ENCODE assay signal across 8 cellular contexts in genomic region chr14:24215495-24216344, GRCh38. TPM values are rescaled to one million over a fixed set of nuclear protein-coding genes. Genes with fewer than 3 reads are reported as not detected.
DNase-seq lines count a peak whose midpoint lies in the region; ATAC-seq, FAIRE-seq and TF ChIP-seq lines count a peak whose summit lies in the region.

MDP1 (minus strand) TSS chr14:24216066; CDS start chr14:24215955, 111 bp downstream.

- peaks cover 59% of the 10 kb centered on the region for H3K79me2 ChIP-seq in SK-N-SH (ENCODE audit: insufficient read depth)

- H3K36me3 Mint-ChIP-seq in HFFc6 (ENCODE audit: low read depth), result peaks cover 11% of the 10 kb centered on the region; the same call in 1 of the 2 replicates
- peaks cover 9% of the 10 kb centered on the region for H3K36me3 Mint-ChIP-seq in activated naive CD4-positive, alpha-beta T cell treated with anti-CD3 and anti-CD28 coated beads, Interleukin-2, amount 50 U/mL, for 24 hours
- no peaks in the 10 kb centered on the region for H3K36me3 Mint-ChIP-seq in glutamatergic neuron (ENCODE audit: unreplicated experiment)

- H3K36me3 ChIP-seq in SK-N-SH (replicated peaks in 1 of 2; ENCODE audit: control insufficient read depth in 1 of 2, insufficient read depth in 2 of 2, low read length in 1 of 2) (peaks cover 10 to 31% of the 10 kb centered on the region in 2 experiments), pancreas (peaks cover 0 to under 1% (median 0%) of the 10 kb centered on the region in 3 donors), tibial artery (peaks cover 5 to 16% (median 11%) of the 10 kb centered on the region in 3 donors)

- FAIRE-seq in pancreas (lab: Jason Lieb, UNC), result no peak

- H2AFZ ChIP-seq in SK-N-SH (ENCODE audit: low read depth), result peak within 1 kb of the TSS; percentile 67

- no peaks in the 10 kb centered on the region for H3K27me3 ChIP-seq in SK-N-SH (ENCODE audit: insufficient read depth)
- H3K27me3 ChIP-seq in pancreas, result no peaks in the 10 kb centered on the region
- no peaks in the 10 kb centered on the region for H3K27me3 ChIP-seq in tibial artery

- CTCF ChIA-PET in GM10248 (lab: Yijun Ruan, JAX), result interaction anchor here (0.7 to 5.2 kb wide), 37 partner anchors 9 to 216 kb away, joined by 3 to 42 read pairs (median 7); partner anchors contain the start of genes CIDEB, DHRS1, GMPR2 and IPO4
- CTCF ChIA-PET in SK-N-SH (lab: Yijun Ruan, JAX), result interaction anchor here (0.7 to 3.8 kb wide), 18 partner anchors 8 to 125 kb away, joined by 3 to 20 read pairs (median 4); partner anchors contain the start of genes IRF9, NOP9, TINF2 and TM9SF1

- peak; percentile 81 to 89 (median 87) for ATAC-seq in pancreas

- peak within 1 kb of the TSS; percentile 73 to 82 for H3K4me3 ChIP-seq in SK-N-SH (ENCODE audit: low read depth in 2 of 2, low read length in 1 of 2)
- H3K4me3 ChIP-seq in pancreas, result peak within 1 kb of the TSS; percentile 51 to 68 (median 66)
- H3K4me3 ChIP-seq in tibial artery, result peak within 1 kb of the TSS; percentile 69 to 72

- H3K9me3 ChIP-seq in SK-N-SH, result no peaks in the 10 kb centered on the region
- H3K9me3 ChIP-seq in pancreas, result no peaks in the 10 kb centered on the region
- no peaks in the 10 kb centered on the region for H3K9me3 ChIP-seq in tibial artery

- H4K20me1 ChIP-seq in SK-N-SH (ENCODE audit: insufficient read depth), result peaks cover 3% of the 10 kb centered on the region; the same call in 1 of the 2 replicates

- DNase-seq in GM10248 (ENCODE audit: extremely low spot score) (peak; percentile 91), HFFc6 (peak; percentile 68), NAMALWA (ENCODE audit: low spot score) (peak; percentile 96), SK-N-SH (peak; percentile 86), glutamatergic neuron (peak; percentile 87), pancreas (peak; percentile 80 to 88 (median 84)), tibial artery (peak; percentile 88 to 92)

- H3F3A ChIP-seq in SK-N-SH (replicated peaks; ENCODE audit: insufficient read depth), result peaks cover 26% of the 10 kb centered on the region

- peak within 1 kb of the TSS; percentile 71 to 88 for H3K27ac ChIP-seq in SK-N-SH (ENCODE audit: low read depth in 2 of 2, low read length in 1 of 2)
- peak within 1 kb of the TSS; percentile 61 to 89 (median 82) for H3K27ac ChIP-seq in pancreas
- peak within 1 kb of the TSS; percentile 89 to 91 for H3K27ac ChIP-seq in tibial artery

- TF ChIP-seq CTCF in GM10248 (IDR thresholded peaks at IDR 0.05; ENCODE audit: control extremely low read depth, extremely low read depth, low read depth, missing control alignments) (peak; percentile 97), HFFc6 (IDR thresholded peaks at IDR 0.05) (peak; percentile 79), SK-N-SH (IDR thresholded peaks at IDR 0.05) (peak; percentile 70), glutamatergic neuron (IDR thresholded peaks at IDR 0.05; ENCODE audit: partially characterized antibody, unreplicated experiment) (peak; percentile 22), pancreas (IDR thresholded peaks at IDR 0.05) (no peak), tibial artery (IDR thresholded peaks at IDR 0.05) (peak; percentile 11 to 22)

- peaks cover 2% of the 10 kb centered on the region for H3K27me3 Mint-ChIP-seq in HFFc6 (ENCODE audit: insufficient read depth)
- H3K27me3 Mint-ChIP-seq in activated naive CD4-positive, alpha-beta T cell treated with anti-CD3 and anti-CD28 coated beads, Interleukin-2, amount 50 U/mL, for 24 hours, result no peaks in the 10 kb centered on the region
- peaks cover 12% of the 10 kb centered on the region for H3K27me3 Mint-ChIP-seq in glutamatergic neuron (ENCODE audit: unreplicated experiment)

- H3K4me1 Mint-ChIP-seq in HFFc6 (ENCODE audit: low read depth) (peaks cover 44% of the 10 kb centered on the region), glutamatergic neuron (ENCODE audit: low read depth, unreplicated experiment) (peaks cover 10% of the 10 kb centered on the region)
- peaks cover 56% of the 10 kb centered on the region for H3K4me1 Mint-ChIP-seq in activated naive CD4-positive, alpha-beta T cell treated with anti-CD3 and anti-CD28 coated beads, Interleukin-2, amount 50 U/mL, for 24 hours

- no peaks in the 10 kb centered on the region for H3K9me3 Mint-ChIP-seq in HFFc6
- no peaks in the 10 kb centered on the region for H3K9me3 Mint-ChIP-seq in activated naive CD4-positive, alpha-beta T cell treated with anti-CD3 and anti-CD28 coated beads, Interleukin-2, amount 50 U/mL, for 24 hours
- H3K9me3 Mint-ChIP-seq in glutamatergic neuron (ENCODE audit: unreplicated experiment), result peaks cover 6% of the 10 kb centered on the region

- no peaks in the 10 kb centered on the region for H3K9me2 ChIP-seq in SK-N-SH

- POLR2A ChIA-PET in GM10248 (lab: Yijun Ruan, JAX), result interaction anchor here (0.6 to 0.9 kb wide), 4 partner anchors 15 to 279 kb away, joined by 3 to 6 read pairs (median 4); partner anchors contain the start of gene TINF2
- POLR2A ChIA-PET in SK-N-SH (lab: Yijun Ruan, JAX), result interaction anchor here (0.8 to 1.2 kb wide), 4 partner anchors 20 to 221 kb away, joined by 3 to 9 read pairs (median 4); partner anchors contain the start of genes RABGGTA, TINF2 and TM9SF1

- H3K4me3 Mint-ChIP-seq in HFFc6 (peak within 1 kb of the TSS; percentile 97), glutamatergic neuron (ENCODE audit: unreplicated experiment) (peak within 1 kb of the TSS; percentile 96)
- peak within 1 kb of the TSS; percentile 90 for H3K4me3 Mint-ChIP-seq in activated naive CD4-positive, alpha-beta T cell treated with anti-CD3 and anti-CD28 coated beads, Interleukin-2, amount 50 U/mL, for 24 hours

- intact Hi-C loops in pancreas (cut with DNase I) (no loop called here), tibial artery (cut with DNase I; ENCODE audit: low total_unique reads) (no loop called here)

- H3K27ac Mint-ChIP-seq in HFFc6, result peak within 1 kb of the TSS; percentile 100
- H3K27ac Mint-ChIP-seq in activated naive CD4-positive, alpha-beta T cell treated with anti-CD3 and anti-CD28 coated beads, Interleukin-2, amount 50 U/mL, for 24 hours, result peak within 1 kb of the TSS; percentile 94
- H3K27ac Mint-ChIP-seq in glutamatergic neuron (ENCODE audit: unreplicated experiment), result peak within 1 kb of the TSS; percentile 97

- no peak for TF ChIP-seq EP300 in SK-N-SH (IDR thresholded peaks at IDR 0.05; ENCODE audit: borderline replicate concordance in 1 of 2, low read depth in 1 of 2, low read length in 1 of 2)

- H3K9ac ChIP-seq in SK-N-SH, result peak within 1 kb of the TSS; percentile 75

- peak; percentile 69 for TF ChIP-seq RAD21 in SK-N-SH (IDR thresholded peaks at IDR 0.05; ENCODE audit: low read length)

- WGBS in SK-N-SH (ENCODE audit: low lambda C conversion rate), result 2% methylated on average over 37 of the region's 40 CpGs
- WGBS in pancreas, 2 donors, result 0 to 1% methylated on average over 36 to 40 of the region's 40 CpGs

- H3K4me1 ChIP-seq in SK-N-SH (ENCODE audit: control insufficient read depth in 1 of 2, insufficient read depth in 2 of 2, low read depth in 1 of 2, low read length in 1 of 2), result peaks cover 9 to 17% of the 10 kb centered on the region in 2 experiments; a peak in 3 of 4 replicates
- H3K4me1 ChIP-seq in pancreas, result peaks cover 0 to 8% (median 5%) of the 10 kb centered on the region in 3 donors
- H3K4me1 ChIP-seq in tibial artery, result peaks cover 0 to 31% (median 27%) of the 10 kb centered on the region in 4 donors

- H3K4me2 ChIP-seq in SK-N-SH, result peak within 1 kb of the TSS; percentile 78

TF ChIP-seq in SK-N-SH, 30 proteins besides CTCF, POLR2A, EP300 and RAD21 (continues in another document):
- TF ChIP-seq CHD2 (IDR thresholded peaks at IDR 0.05; ENCODE audit: low read length, partially characterized antibody), result peak; percentile 72
- TF ChIP-seq RFX5 (IDR thresholded peaks at IDR 0.05; ENCODE audit: low read length), result no peak
- TF ChIP-seq MAX (IDR thresholded peaks at IDR 0.05; ENCODE audit: low read depth), result peak; percentile 77
- TF ChIP-seq FOSL2 (IDR thresholded peaks at IDR 0.05; ENCODE audit: borderline replicate concordance, low read depth), result peak; percentile 19; the same call in 1 of the 2 replicates
- peak; percentile 36; the same call in 1 of the 2 replicates for TF ChIP-seq RCOR1 (IDR thresholded peaks at IDR 0.05; ENCODE audit: low read length)
- no peak for TF ChIP-seq USF2 (IDR thresholded peaks at IDR 0.05; ENCODE audit: borderline replicate concordance, low read depth, low read length)
- TF ChIP-seq EZH2phosphoT487 (IDR thresholded peaks at IDR 0.05; ENCODE audit: borderline replicate concordance, low read depth), result no peak
- peak; percentile 85 for TF ChIP-seq YY1 (IDR thresholded peaks at IDR 0.05; ENCODE audit: low read depth)
- TF ChIP-seq PBX3 (IDR thresholded peaks at IDR 0.05), result 0 out of 2 replicates have a peak, but pooled peaks have one; percentile 33
- TF ChIP-seq RXRA (IDR thresholded peaks at IDR 0.05; ENCODE audit: borderline replicate concordance, low read depth), result no peak
- TF ChIP-seq GATA2 (CRISPR knock-in tag; IDR thresholded peaks at IDR 0.05), result no peak

RNA-seq across cellular contexts. Expression of gene MDP1, which starts in this region (rescaled TPM):
- 10 to 100 TPM in 5 of 6 experiments, 1 to 10 TPM in 1; 9.8 to 14.4 (median 12.3) TPM for total RNA-seq in HFFc6 (2021; fragmentation: NEBNext Ultra II Directional; extraction: Animal tissue kit (Norgen Biotek cat#: 25700))
- 36.4 and 36.7 TPM in 2 replicates for polyA plus RNA-seq in SK-N-SH (2012; rRNA removed)
- polyA plus RNA-seq in SK-N-SH (2012; cell fraction: cytosol; rRNA removed), result 33.8 and 34.0 TPM in 2 replicates
- 42.4 and 50.9 TPM in 2 replicates for polyA plus RNA-seq in SK-N-SH (2012; cell fraction: nucleus; rRNA removed)
- total RNA-seq in glutamatergic neuron (ENCODE audit: unreplicated experiment), result 25.5 TPM
- 10 to 100 TPM in 2 of 6 donors, 1 to 10 TPM in 4; 7.8 to 11.9 (median 9.3) TPM for total RNA-seq in pancreas
- 10 to 100 TPM; 20.4 to 31.7 TPM for polyA plus RNA-seq in pancreas

Comparison
In these comparisons a context has a peak if more than half of its experiments do, and no peak if none do; other contexts are left out.
1. Peak in every context shown above with its lines: DNase-seq, ATAC-seq, H3K4me3 ChIP-seq and H3K27ac ChIP-seq.
2. CTCF ChIP-seq: peak in GM10248 (single experiment), HFFc6 (single experiment), SK-N-SH (single experiment), glutamatergic neuron (single experiment) and tibial artery (2 of 2); none in pancreas (0 of 4).